Comparison of ENCODE assay signal across 17 cellular contexts in genomic region chr12:13961983-13962382, GRCh38. TPM values are rescaled to one million over a fixed set of nuclear protein-coding genes. Genes with fewer than 3 reads are reported as not detected.
"Had no signal": no experiment of that assay in that cellular context is flagged by ENCODE, and none has a peak within 500 bp of the region (broad histone marks: within the 10 kb centered on the region; RNA-seq: fewer than 3 reads in every experiment).

No MANE protein-coding gene starts in this region.

- H3K27ac ChIP-seq: epithelial cell of prostate, esophagus muscularis mucosa, gastroesophageal sphincter, ovary, right atrium auricular region, sigmoid colon, skin epidermis, thoracic aorta had no signal

- H3K9me3 ChIP-seq: esophagus muscularis mucosa, gastroesophageal sphincter, ovary, right atrium auricular region, sigmoid colon, thoracic aorta had no signal

- H3K36me3 ChIP-seq: esophagus muscularis mucosa, gastroesophageal sphincter, ovary, right atrium auricular region, sigmoid colon, thoracic aorta had no signal

- H3K27me3 ChIP-seq: ovary, right atrium auricular region had no signal

- H3K4me3 ChIP-seq: esophagus muscularis mucosa, gastroesophageal sphincter, ovary, right atrium auricular region, sigmoid colon, skin epidermis, thoracic aorta had no signal

- H3K4me1 ChIP-seq: esophagus muscularis mucosa, gastroesophageal sphincter, right atrium auricular region, sigmoid colon had no signal

- DNase-seq: effector memory CD8-positive, alpha-beta T cell; foreskin fibroblast; natural killer cell; ovary; sigmoid colon; stimulated activated CD4-positive, alpha-beta T cell treated with anti-CD3 and anti-CD28 coated beads, Interleukin-2, amount 100 ng/mL, for 24 hours; stimulated activated CD4-positive, alpha-beta T cell treated with anti-CD3 and anti-CD28 coated beads, Interleukin-4, amount 100 ng/mL, for 4 hours; stimulated activated naive B cell treated with anti-CD40 and anti-IgM and Interleukin-4, amounts not matched to agents 10 μg/mL and 1 μg/mL and 100 μg/mL, for 72 hours; stimulated activated naive CD8-positive, alpha-beta T cell treated with anti-CD3 and anti-CD28 coated beads, Interleukin-15, amount 100 ng/mL, for 72 hours; trophoblast cell had no signal

RNA-seq across cellular contexts. Expression of gene GRIN2B, which starts 19.4 kb away (rescaled TPM):
- total RNA-seq: lung microvascular endothelial cell, natural killer cell, right atrium auricular region, thoracic aorta had no signal
